ENCODE assay signal across 18 cellular contexts in genomic region chr6:8025191-8025590, GRCh38. TPM values are rescaled to one million over a fixed set of nuclear protein-coding genes. Genes with fewer than 3 reads are reported as not detected.
A peak's percentile ranks its signal among the peaks of the same experiment; 100 is the strongest.
DNase-seq lines count a peak whose midpoint lies in the region; ATAC-seq and TF ChIP-seq lines count a peak whose summit lies in the region.
"Had no signal": no experiment of that assay in that cellular context is flagged by ENCODE, and none has a peak within 500 bp of the region (broad histone marks: within the 10 kb centered on the region; RNA-seq: fewer than 3 reads in every experiment).

No MANE protein-coding gene starts in this region.

- H3K36me3 ChIP-seq in Panc1 (ENCODE audit: control insufficient read depth, insufficient read depth, low read length): no peaks in the 10 kb centered on the region
- H3K36me3 ChIP-seq: BE2C, HAP-1 had no signal

- H3K27ac ChIP-seq in Panc1 (ENCODE audit: low read length): no peak overlapping the region
- H3K27ac ChIP-seq: HL-60 had no signal

- no TSS peak for BruUV-seq in Panc1 (replicated peaks; lab: Mats Ljungman, UMichigan)

- no peaks in the 10 kb centered on the region for H3K27me3 Mint-ChIP-seq in nephron progenitor cell (ENCODE audit: low read depth, poor library complexity)
- no peaks in the 10 kb centered on the region for H3K27me3 Mint-ChIP-seq in HFFc6 (ENCODE audit: insufficient read depth)
- H3K27me3 Mint-ChIP-seq: CD4-positive, CD25-positive, alpha-beta regulatory T cell; CD8-positive, alpha-beta memory T cell; IgD-negative memory B cell had no signal

- H3K27ac Mint-ChIP-seq in nephron progenitor cell (peak overlapping the region; percentile 82), HFFc6 (no peak overlapping the region)
- H3K27ac Mint-ChIP-seq: CD4-positive, CD25-positive, alpha-beta regulatory T cell; IgD-negative memory B cell had no signal

- DNase-seq in Panc1 (ENCODE audit: low read depth, low spot score) (no peak), foreskin melanocyte (peak; percentile 9), nephron progenitor cell (no peak), HT-29 (ENCODE audit: low spot score) (no peak), HFFc6 (no peak)
- DNase-seq: ACHN; BE2C; C1 segment of cervical spinal cord; CD4-positive, CD25-positive, alpha-beta regulatory T cell; CD8-positive, alpha-beta memory T cell; COR-L47; Karpas-422; KBM-7 had no signal

- CTCF ChIA-PET in Panc1 (lab: Charles Lee): no interaction called here

- peak; percentile 38; the same call in 1 of the 2 replicates for ATAC-seq in Panc1
- no peak for ATAC-seq in HG03521 (IDR thresholded peaks at IDR 0.05; ENCODE audit: unreplicated experiment)
- no peak for ATAC-seq in HG02678 (IDR thresholded peaks at IDR 0.05; ENCODE audit: unreplicated experiment)

- H3K4me1 Mint-ChIP-seq in nephron progenitor cell (peaks cover 18% of the 10 kb centered on the region), HFFc6 (ENCODE audit: low read depth) (peaks cover 37% of the 10 kb centered on the region)

- H3K4me3 Mint-ChIP-seq in nephron progenitor cell: no peak overlapping the region
- H3K4me3 Mint-ChIP-seq in HFFc6: no peak overlapping the region
- H3K4me3 Mint-ChIP-seq: CD4-positive, CD25-positive, alpha-beta regulatory T cell; CD8-positive, alpha-beta memory T cell; IgD-negative memory B cell had no signal

- H3K36me3 Mint-ChIP-seq in nephron progenitor cell (ENCODE audit: low read depth): peaks cover 43% of the 10 kb centered on the region
- 0 out of 2 replicates have a peak, but pooled peaks cover 6% of the 10 kb centered on the region for H3K36me3 Mint-ChIP-seq in HFFc6 (ENCODE audit: low read depth)

- H3K9me3 ChIP-seq in Panc1 (ENCODE audit: control insufficient read depth, insufficient read depth, low read depth, low read length): no peaks in the 10 kb centered on the region
- H3K9me3 ChIP-seq: BE2C, HAP-1 had no signal

- no peaks in the 10 kb centered on the region for H3K27me3 ChIP-seq in Panc1 (ENCODE audit: control insufficient read depth, insufficient read depth, low read length)
- H3K27me3 ChIP-seq: BE2C had no signal

- intact Hi-C loops in Panc1 (cut with micrococcal nuclease; ENCODE audit: unreplicated experiment): no loop called here

- no peak overlapping the region for H3K4me3 ChIP-seq in Panc1 (ENCODE audit: low read depth in 2 of 2, low read length in 2 of 2)
- H3K4me3 ChIP-seq: HAP-1 had no signal

- H3K9me3 Mint-ChIP-seq in nephron progenitor cell: peaks cover 6% of the 10 kb centered on the region
- no peaks in the 10 kb centered on the region for H3K9me3 Mint-ChIP-seq in HFFc6
- H3K9me3 Mint-ChIP-seq: CD8-positive, alpha-beta memory T cell had no signal

- POLR2A ChIA-PET in Panc1 (lab: Charles Lee): no interaction called here

- in situ Hi-C loops in Panc1 (cut with HindIII; ENCODE audit: low pct_unique_long_range_greater_than_20kb, low sequenced_read_pairs): no loop called here

- TF ChIP-seq CTCF in Panc1 (IDR thresholded peaks at IDR 0.05): no peak
- TF ChIP-seq CTCF in nephron progenitor cell (IDR thresholded peaks at IDR 0.05): no peak
- no peak for TF ChIP-seq CTCF in HFFc6 (IDR thresholded peaks at IDR 0.05)

- H3K4me1 ChIP-seq in Panc1 (ENCODE audit: control insufficient read depth, insufficient read depth, low read length): no peaks in the 10 kb centered on the region
- H3K4me1 ChIP-seq: BE2C, HAP-1 had no signal

RNA-seq across cellular contexts. Expression of gene BLOC1S5, which starts 39.0 kb away (rescaled TPM):
- total RNA-seq in Panc1 (2021; ENCODE audit: unreplicated experiment): 11.8 TPM
- 10.7 TPM for polyA plus RNA-seq in Panc1 (2012; ENCODE audit: insufficient read length)
- 3.5 and 8.4 TPM in 2 replicates for total RNA-seq in HT-29 (2014; rRNA removed; shearing (Covaris generic))
- 10 to 100 TPM in 3 of 6 experiments, 1 to 10 TPM in 3; 8.4 to 13.4 (median 9.5) TPM for total RNA-seq in HFFc6 (2021; fragmentation: NEBNext Ultra II Directional; extraction: Animal tissue kit (Norgen Biotek cat#: 25700))
